In the genomic region with DNA sequence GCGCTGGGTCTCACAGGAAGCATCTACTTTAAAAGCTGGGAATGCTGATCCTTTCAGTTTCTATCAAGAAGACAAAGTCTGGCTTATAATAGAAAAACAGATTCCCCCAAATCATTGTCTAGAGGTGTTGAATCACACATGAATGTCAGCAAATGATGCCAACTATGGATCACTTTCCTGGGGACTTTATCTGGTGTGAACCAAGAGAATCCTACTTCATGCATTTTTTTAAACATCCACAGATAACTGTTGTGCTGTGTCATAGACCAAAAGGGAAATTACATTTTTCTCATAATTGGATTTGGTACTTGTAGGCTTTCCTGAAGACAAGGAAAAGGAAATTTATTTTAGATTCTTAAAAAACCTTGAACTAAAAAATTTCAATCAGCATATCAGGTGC, we compare ENCODE assay signal across 20 cellular contexts.
DNase-seq lines count a peak whose midpoint lies in the region; ATAC-seq and TF ChIP-seq lines count a peak whose summit lies in the region.
"Had no signal": no experiment of that assay in that cellular context is flagged by ENCODE, and none has a peak within 500 bp of the region (broad histone marks: within the 10 kb centered on the region; RNA-seq: fewer than 3 reads in every experiment).

No MANE protein-coding gene starts in this region.

- H3K4me1 ChIP-seq in lower lobe of right lung (peaks cover 24% of the 10 kb centered on the region), stomach smooth muscle (ENCODE audit: control insufficient read depth, insufficient read depth, low read length) (peaks cover 12% of the 10 kb centered on the region), Peyer's patch (no peaks in the 10 kb centered on the region)
- H3K4me1 ChIP-seq: right lobe of liver had no signal

- H3K36me3 ChIP-seq in lower lobe of right lung (no peaks in the 10 kb centered on the region), stomach smooth muscle (ENCODE audit: control insufficient read depth in 2 of 2, insufficient read depth in 2 of 2, low read length in 2 of 2) (no peaks in the 10 kb centered on the region), Peyer's patch (no peaks in the 10 kb centered on the region)
- H3K36me3 ChIP-seq: right lobe of liver had no signal

- H3K27me3 ChIP-seq in lower lobe of right lung (ENCODE audit: low read depth) (no peaks in the 10 kb centered on the region), stomach smooth muscle (ENCODE audit: control insufficient read depth in 1 of 2, insufficient read depth in 2 of 2, low read length in 2 of 2) (no peaks in the 10 kb centered on the region), Peyer's patch (no peaks in the 10 kb centered on the region)
- H3K27me3 ChIP-seq: body of pancreas, right lobe of liver had no signal

- DNase-seq in GM03348 (ENCODE audit: low spot score): peak; percentile 31
- DNase-seq in cardiac fibroblast (ENCODE audit: low read depth in 2 of 2): peak; percentile 40 to 55
- no peak for DNase-seq in lower lobe of right lung
- DNase-seq in Peyer's patch: no peak
- DNase-seq in stimulated activated CD4-positive, alpha-beta T cell treated with anti-CD3 and anti-CD28 coated beads, Interleukin-12 subunit alpha, Interleukin-12 subunit beta, amount 100 ng/mL, for 4 hours: no peak
- no peak for DNase-seq in GM13976 (ENCODE audit: low spot score)
- no peak for DNase-seq in NCI-H2081 (lab: John Stamatoyannopoulos, UW)
- DNase-seq: activated CD4-positive, alpha-beta T cell treated with anti-CD3 and anti-CD28 coated beads for 1 hour; AML-193; body of pancreas; Calu3; GDM1; HFFc6; IMR-90; NCI-H2107; NCI-H82; right lobe of liver; RPMI8226; T-helper 17 cell had no signal

- intact Hi-C loops in lower lobe of right lung (cut with DNase I): no loop called here

- TF ChIP-seq POLR2A in Peyer's patch (IDR thresholded peaks at IDR 0.05): no peak

- ATAC-seq in lower lobe of right lung: no peak
- ATAC-seq: body of pancreas, T-helper 17 cell had no signal

- peak overlapping the region in 1 of 2 donors; percentile 57 for H3K9ac ChIP-seq in stomach smooth muscle (ENCODE audit: low read length in 2 of 2)

- H3K9me3 ChIP-seq in lower lobe of right lung: no peaks in the 10 kb centered on the region
- H3K9me3 ChIP-seq in stomach smooth muscle (ENCODE audit: control insufficient read depth in 2 of 2, low read length in 2 of 2): no peaks in the 10 kb centered on the region
- no peaks in the 10 kb centered on the region for H3K9me3 ChIP-seq in Peyer's patch
- H3K9me3 ChIP-seq: body of pancreas, right lobe of liver had no signal

- in situ Hi-C loops in GM13976 (cut with MboI; ENCODE audit: low sequenced_read_pairs, unreplicated experiment): no loop called here

- H3K27ac ChIP-seq in lower lobe of right lung (peak overlapping the region; percentile 75), stomach smooth muscle (ENCODE audit: low read length) (peak overlapping the region; percentile 88), Peyer's patch (peak overlapping the region in 2 of 4 donors; percentile 3 to 23)
- H3K27ac ChIP-seq: body of pancreas, right lobe of liver had no signal

- TF ChIP-seq CTCF in cardiac fibroblast (IDR thresholded peaks at IDR 0.05; ENCODE audit: low read depth, low read length) (no peak), lower lobe of right lung (IDR thresholded peaks at IDR 0.05) (no peak), Peyer's patch (IDR thresholded peaks at IDR 0.05) (no peak), GM13976 (IDR thresholded peaks at IDR 0.05; ENCODE audit: borderline replicate concordance, control extremely low read depth, extremely low read depth, insufficient read depth, missing control alignments) (no peak)

- H3K4me3 ChIP-seq in cardiac fibroblast (replicated peaks in 1 of 2; ENCODE audit: low read depth in 2 of 2, low read length in 2 of 2) (no peak overlapping the region), lower lobe of right lung (no peak overlapping the region), stomach smooth muscle (ENCODE audit: low read length in 2 of 2) (peak overlapping the region in 1 of 2 donors; percentile 70), Peyer's patch (no peak overlapping the region)
- H3K4me3 ChIP-seq: body of pancreas, right lobe of liver had no signal

Comparison
In these comparisons a context has a peak if more than half of its experiments do, and no peak if none do; other contexts are left out.
1. DNase-seq: peak in GM03348 (single experiment) and cardiac fibroblast (2 of 2); none in lower lobe of right lung (single experiment), Peyer's patch (0 of 3), stimulated activated CD4-positive, alpha-beta T cell treated with anti-CD3 and anti-CD28 coated beads, Interleukin-12 subunit alpha, Interleukin-12 subunit beta, amount 100 ng/mL, for 4 hours (single experiment), GM13976 (single experiment) and NCI-H2081 (0 of 2).